9 cellular contexts compared by ENCODE assay signal in genomic region chr2:105328281-105329196, GRCh38. TPM values are rescaled to one million over a fixed set of nuclear protein-coding genes. Genes with fewer than 3 reads are reported as not detected.
DNase-seq lines count a peak whose midpoint lies in the region; ATAC-seq, FAIRE-seq and TF ChIP-seq lines count a peak whose summit lies in the region.
"Had no signal": no experiment of that assay in that cellular context is flagged by ENCODE, and none has a peak within 500 bp of the region (broad histone marks: within the 10 kb centered on the region; RNA-seq: fewer than 3 reads in every experiment).

No MANE protein-coding gene starts in this region.

- no peaks in the 10 kb centered on the region for H3K36me3 ChIP-seq in HCT116 (ENCODE audit: control insufficient read depth in 1 of 2, insufficient read depth in 2 of 2, low read length in 2 of 2)
- H3K36me3 ChIP-seq in Peyer's patch: peaks cover 0 to 6% (median 0%) of the 10 kb centered on the region in 3 donors
- peaks cover 0 to 8% of the 10 kb centered on the region in 2 experiments; a peak in 2 of 4 replicates for H3K36me3 ChIP-seq in GM12878 (ENCODE audit: control insufficient read depth in 2 of 2, insufficient read depth in 2 of 2, low read length in 1 of 2)

- no peak for TF ChIP-seq EP300 in GM12878 (IDR thresholded peaks at IDR 0.05; ENCODE audit: borderline replicate concordance in 1 of 2, control insufficient read depth in 1 of 2, low read depth in 2 of 2, low read length in 2 of 2)

- ATAC-seq in HCT116: peak; percentile 15; the same call in 1 of the 2 replicates
- peak; percentile 56 for ATAC-seq in GM12878
- peak; percentile 57 for ATAC-seq in sciatic nerve

- POLR2A ChIA-PET in HCT116 (lab: Charles Lee) (no interaction called here), GM12878 (lab: Charles Lee) (interaction anchor here (0.9 to 2.0 kb wide), 7 partner anchors 9 to 41 kb away, joined by 3 to 12 read pairs (median 3); partner anchors contain the start of gene C2orf49)

- CTCF ChIA-PET in HCT116 (lab: Charles Lee): interaction anchor here (1.3 kb wide), 1 partner anchor 41 kb away, joined by 3 read pairs; no protein-coding TSS in a partner anchor
- CTCF ChIA-PET in GM12878 (lab: Yijun Ruan, JAX): interaction anchor here (0.7 to 1.5 kb wide), 7 partner anchors 10 to 476 kb away, joined by 3 to 4 read pairs (median 3); partner anchors contain the start of gene C2orf49

- H3K9me3 ChIP-seq in HCT116 (ENCODE audit: control insufficient read depth in 1 of 2, insufficient read depth in 1 of 2, low read depth in 1 of 2, low read length in 2 of 2) (no peaks in the 10 kb centered on the region), Peyer's patch (no peaks in the 10 kb centered on the region), GM12878 (replicated peaks; ENCODE audit: control insufficient read depth, insufficient read depth, low read length) (no peaks in the 10 kb centered on the region)

- H3K27ac ChIP-seq in HCT116 (ENCODE audit: low read depth, low read length): peak overlapping the region; percentile 37
- peak overlapping the region; percentile 65 to 93 (median 84) for H3K27ac ChIP-seq in Peyer's patch
- peak overlapping the region; percentile 84 for H3K27ac ChIP-seq in GM12878 (ENCODE audit: control insufficient read depth, insufficient read depth)

- BruUV-seq in HCT116 (replicated peaks; lab: Mats Ljungman, UMichigan) (no TSS peak), GM12878 (replicated peaks; lab: Mats Ljungman, UMichigan) (no TSS peak)

- H3K9ac ChIP-seq in HCT116 (ENCODE audit: low read length) (peak overlapping the region; percentile 74), GM12878 (ENCODE audit: control insufficient read depth, insufficient read depth, low read length) (peak overlapping the region; percentile 92)

- peaks cover 12 to 26% of the 10 kb centered on the region in 2 experiments for H3K4me1 ChIP-seq in HCT116 (ENCODE audit: control insufficient read depth in 1 of 2, insufficient read depth in 2 of 2, low read length in 2 of 2)
- peaks cover 0 to 20% (median 3%) of the 10 kb centered on the region in 4 donors for H3K4me1 ChIP-seq in Peyer's patch
- peaks cover 15% of the 10 kb centered on the region for H3K4me1 ChIP-seq in GM12878 (ENCODE audit: control insufficient read depth, insufficient read depth, low read length)

- FAIRE-seq in GM12878 (lab: Jason Lieb, UNC): peak; percentile 61
- FAIRE-seq: TTC549 had no signal

- H3K4me2 ChIP-seq in HCT116 (ENCODE audit: low read length) (peak overlapping the region; percentile 71), GM12878 (ENCODE audit: control insufficient read depth, insufficient read depth) (peak overlapping the region; percentile 99)

- peak overlapping the region; percentile 51 to 59 for H3K4me3 ChIP-seq in HCT116 (replicated peaks in 1 of 2; ENCODE audit: low read depth in 1 of 2, low read length in 2 of 2)
- peak overlapping the region; percentile 72 to 93 (median 76) for H3K4me3 ChIP-seq in Peyer's patch
- peak overlapping the region; percentile 88 for H3K4me3 ChIP-seq in GM12878
- H3K4me3 ChIP-seq in iPS-11a (ENCODE audit: low read depth, low read length): peak overlapping the region; percentile 75

- H2AFZ ChIP-seq in HCT116 (ENCODE audit: low read depth, low read length, poor library complexity, severe bottlenecking) (no peak overlapping the region), GM12878 (ENCODE audit: control insufficient read depth, low read depth, low read length) (peak overlapping the region; percentile 81)

- RAD21 ChIA-PET in HCT116 (lab: Charles Lee; ENCODE audit: low non-redundant PET in 1 of 2, low total read pairs in 2 of 2, uncharacterized antibody in 2 of 2, unreplicated experiment in 2 of 2): interaction anchor here in 1 of 2 experiments (0.7 kb wide), 1 partner anchor 28 kb away, joined by 3 read pairs; no protein-coding TSS in a partner anchor
- RAD21 ChIA-PET in GM12878 (lab: Charles Lee; ENCODE audit: unreplicated experiment): interaction anchor here (1.1 to 2.2 kb wide), 3 partner anchors 9 to 41 kb away, joined by 4 to 9 read pairs (median 8); partner anchors contain the start of gene C2orf49

- TF ChIP-seq POLR2A in HCT116 (IDR thresholded peaks at IDR 0.05; ENCODE audit: borderline replicate concordance, extremely low read depth, insufficient read depth, insufficient read length) (no peak), Peyer's patch (IDR thresholded peaks at IDR 0.05) (no peak), GM12878 (IDR thresholded peaks at IDR 0.05; ENCODE audit: low read depth, low read length) (0 out of 2 replicates have a peak, but pooled peaks have one; percentile 22)

- H4K20me1 ChIP-seq in HCT116 (ENCODE audit: insufficient read depth) (no peaks in the 10 kb centered on the region), GM12878 (ENCODE audit: control insufficient read depth, insufficient read depth) (no peaks in the 10 kb centered on the region)

- 1% methylated on average over 16 of the region's 16 CpGs for WGBS in GM12878 (ENCODE audit: insufficient coverage, insufficient replicate concordance, low lambda C conversion rate, missing lambda C conversion rate)

- in situ Hi-C loops in GM12878 (cut with MboI): no loop called here

- TF ChIP-seq CTCF in HCT116 (IDR thresholded peaks at IDR 0.05 in 2 of 3, conservative IDR thresholded peaks at IDR 0.05 in 1 of 3; ENCODE audit: borderline replicate concordance in 1 of 3, insufficient read depth in 1 of 3, low read depth in 2 of 3, low read length in 2 of 3) (no peak), Peyer's patch (IDR thresholded peaks at IDR 0.05) (no peak), GM12878 (IDR thresholded peaks at IDR 0.05 in 2 of 3, conservative IDR thresholded peaks at IDR 0.05 in 1 of 3; ENCODE audit: control insufficient read depth in 2 of 3, extremely low read depth in 1 of 3, insufficient read depth in 1 of 3, low read depth in 3 of 3, low read length in 3 of 3) (no peak)

- H3K79me2 ChIP-seq in HCT116 (ENCODE audit: insufficient read depth, low read length): peaks cover 57% of the 10 kb centered on the region
- peaks cover 67% of the 10 kb centered on the region for H3K79me2 ChIP-seq in GM12878 (ENCODE audit: control insufficient read depth, insufficient read depth, low read length)

- H3K27me3 ChIP-seq in HCT116 (ENCODE audit: insufficient read depth, low read length) (no peaks in the 10 kb centered on the region), Peyer's patch (no peaks in the 10 kb centered on the region), GM12878 (replicated peaks in 1 of 2; ENCODE audit: control insufficient read depth in 2 of 2, insufficient read depth in 2 of 2, low read length in 1 of 2) (no peaks in the 10 kb centered on the region)

- intact Hi-C loops in HCT116 (cut with micrococcal nuclease): no loop called here
- intact Hi-C loops in GM12878 (cut with micrococcal nuclease; ENCODE audit: unreplicated experiment): no loop called here
- intact Hi-C loops in sciatic nerve (cut with DNase I): no loop called here

- no peak for TF ChIP-seq RAD21 in HCT116 (IDR thresholded peaks at IDR 0.05; ENCODE audit: low read depth)
- no peak for TF ChIP-seq RAD21 in GM12878 (IDR thresholded peaks at IDR 0.05; ENCODE audit: insufficient read depth, low read depth, low read length)

- SMC1A ChIA-PET in GM12878 (lab: Charles Lee; ENCODE audit: uncharacterized antibody, unreplicated experiment): interaction anchor here (0.9 to 5.0 kb wide), 8 partner anchors 8 to 84 kb away, joined by 3 to 25 read pairs (median 4); partner anchors contain the start of gene C2orf49

- DNase-seq in COR-L47 (lab: John Stamatoyannopoulos, UW) (peak; percentile 53), HCT116 (ENCODE audit: low read depth, low spot score) (no peak), Peyer's patch (peak; percentile 32 to 55 (median 53)), GM12878 (ENCODE audit: low read depth, low spot score) (no peak), sciatic nerve (ENCODE audit: low spot score) (peak; percentile 58), SKM-1 (lab: John Stamatoyannopoulos, UW; ENCODE audit: unreplicated experiment) (no peak), GOT3 (lab: John Stamatoyannopoulos, UW) (no peak)

- H3K9me2 ChIP-seq in HCT116 (ENCODE audit: insufficient read depth): no peaks in the 10 kb centered on the region

RNA-seq across cellular contexts. Expression of gene TGFBRAP1, which starts 1.0 kb away (rescaled TPM):
- total RNA-seq in HCT116 (2021; ENCODE audit: unreplicated experiment) (18.3 TPM), Peyer's patch (10 to 100 TPM; 17.7 to 29.0 (median 26.2) TPM), GM12878 (2014; rRNA removed) (27.6 and 30.0 TPM in 2 replicates), GM12878 (2014; rRNA removed; fragmentation: Illumina TruSeq; extraction: Trizol) (21.1 and 22.5 TPM in 2 replicates), GM12878 (2021) (35.2 and 37.4 TPM in 2 replicates), sciatic nerve (20.6 TPM)
- polyA plus RNA-seq in HCT116 (2012): 9.7 and 11.1 TPM in 2 replicates
- total RNA-seq in GM12878 (2013; cell fraction: nucleolus; rRNA removed): 28.5 and 29.8 TPM in 2 replicates
- polyA plus RNA-seq in GM12878 (2011; ENCODE audit: low read depth): 10.2 TPM
- polyA plus RNA-seq in GM12878 (2011; rRNA removed) (13.0 and 16.2 TPM in 2 replicates), GM12878 (2014; fragmentation: Illumina TruSeq; extraction: Trizol) (23.4 and 28.0 TPM in 2 replicates), GM12878 (2014; fragmentation: Nextera tagmentation; extraction: Ambion mirVana) (1 to 10 TPM; 7.9 to 8.1 TPM), GM12878 (2014; rRNA removed) (26.5 and 28.2 TPM in 2 replicates), GM12878 (2016; fragmentation: Nextera tagmentation; extraction: Ambion mirVana) (10 to 100 TPM in 1 of 2 experiments, 1 to 10 TPM in 1; 8.6 to 24.9 TPM)
- polyA plus RNA-seq in GM12878 (2011; cell fraction: cytosol; rRNA removed): 20.0 and 21.0 TPM in 2 replicates
- 19.8 and 24.6 TPM in 2 replicates for polyA plus RNA-seq in GM12878 (2011; cell fraction: nucleus; rRNA removed)
- polyA plus RNA-seq in GM12878 (2012): 14.5 and 15.6 TPM in 2 replicates
- 26.4 and 31.2 TPM in 2 replicates for polyA minus RNA-seq in GM12878 (2011; rRNA and poly(A)+ RNA removed)
- polyA minus RNA-seq in GM12878 (2011; cell fraction: cytosol; rRNA and poly(A)+ RNA removed): 12.5 and 13.8 TPM in 2 replicates
- 14.5 and 21.4 TPM in 2 replicates for polyA minus RNA-seq in GM12878 (2011; cell fraction: nucleus; rRNA and poly(A)+ RNA removed)

RNA-seq across cellular contexts. Expression of gene C2orf49, which starts 8.8 kb away (rescaled TPM):
- total RNA-seq in HCT116 (2021; ENCODE audit: unreplicated experiment) (17.2 TPM), Peyer's patch (10 to 100 TPM in 3 of 4 donors, 1 to 10 TPM in 1; 6.8 to 83.3 (median 18.0) TPM), GM12878 (2014; rRNA removed) (7.2 and 7.3 TPM in 2 replicates), GM12878 (2014; rRNA removed; fragmentation: Illumina TruSeq; extraction: Trizol) (15.9 and 16.1 TPM in 2 replicates), GM12878 (2021) (11.3 and 13.2 TPM in 2 replicates), sciatic nerve (30.6 TPM)
- polyA plus RNA-seq in HCT116 (2012): 7.0 and 9.9 TPM in 2 replicates
- total RNA-seq in GM12878 (2013; cell fraction: nucleolus; rRNA removed): 38.8 and 40.1 TPM in 2 replicates
- 5.6 TPM for polyA plus RNA-seq in GM12878 (2011; ENCODE audit: low read depth)
- polyA plus RNA-seq in GM12878 (2011; rRNA removed) (24.2 and 39.4 TPM in 2 replicates), GM12878 (2014; fragmentation: Illumina TruSeq; extraction: Trizol) (20.8 and 22.2 TPM in 2 replicates), GM12878 (2014; fragmentation: Nextera tagmentation; extraction: Ambion mirVana) (10 to 100 TPM; 15.7 to 19.5 TPM), GM12878 (2014; rRNA removed) (10.0 and 11.4 TPM in 2 replicates), GM12878 (2016; fragmentation: Nextera tagmentation; extraction: Ambion mirVana) (10 to 100 TPM; 13.5 to 15.2 TPM)
- polyA plus RNA-seq in GM12878 (2011; cell fraction: cytosol; rRNA removed): 8.5 and 9.2 TPM in 2 replicates
- 7.9 and 8.6 TPM in 2 replicates for polyA plus RNA-seq in GM12878 (2011; cell fraction: nucleus; rRNA removed)
- 14.0 and 16.8 TPM in 2 replicates for polyA plus RNA-seq in GM12878 (2012)
- 7.2 and 7.8 TPM in 2 replicates for polyA minus RNA-seq in GM12878 (2011; rRNA and poly(A)+ RNA removed)
- polyA minus RNA-seq in GM12878 (2011; cell fraction: cytosol; rRNA and poly(A)+ RNA removed): 5.1 and 9.5 TPM in 2 replicates
- polyA minus RNA-seq in GM12878 (2011; cell fraction: nucleus; rRNA and poly(A)+ RNA removed): 6.6 and 9.1 TPM in 2 replicates

Comparison
In these comparisons a context has a peak if more than half of its experiments do, and no peak if none do; other contexts are left out.
1. DNase-seq: peak in COR-L47 (single experiment), Peyer's patch (3 of 3) and sciatic nerve (single experiment); none in HCT116 (single experiment), GM12878 (single experiment), SKM-1 (single experiment) and GOT3 (single experiment).
2. Peak in every context shown above with its lines, with median percentiles within 50 percentile points of each other: ATAC-seq, H3K27ac ChIP-seq and H3K4me3 ChIP-seq.